13 cellular contexts compared by ENCODE assay signal in the genomic region with DNA sequence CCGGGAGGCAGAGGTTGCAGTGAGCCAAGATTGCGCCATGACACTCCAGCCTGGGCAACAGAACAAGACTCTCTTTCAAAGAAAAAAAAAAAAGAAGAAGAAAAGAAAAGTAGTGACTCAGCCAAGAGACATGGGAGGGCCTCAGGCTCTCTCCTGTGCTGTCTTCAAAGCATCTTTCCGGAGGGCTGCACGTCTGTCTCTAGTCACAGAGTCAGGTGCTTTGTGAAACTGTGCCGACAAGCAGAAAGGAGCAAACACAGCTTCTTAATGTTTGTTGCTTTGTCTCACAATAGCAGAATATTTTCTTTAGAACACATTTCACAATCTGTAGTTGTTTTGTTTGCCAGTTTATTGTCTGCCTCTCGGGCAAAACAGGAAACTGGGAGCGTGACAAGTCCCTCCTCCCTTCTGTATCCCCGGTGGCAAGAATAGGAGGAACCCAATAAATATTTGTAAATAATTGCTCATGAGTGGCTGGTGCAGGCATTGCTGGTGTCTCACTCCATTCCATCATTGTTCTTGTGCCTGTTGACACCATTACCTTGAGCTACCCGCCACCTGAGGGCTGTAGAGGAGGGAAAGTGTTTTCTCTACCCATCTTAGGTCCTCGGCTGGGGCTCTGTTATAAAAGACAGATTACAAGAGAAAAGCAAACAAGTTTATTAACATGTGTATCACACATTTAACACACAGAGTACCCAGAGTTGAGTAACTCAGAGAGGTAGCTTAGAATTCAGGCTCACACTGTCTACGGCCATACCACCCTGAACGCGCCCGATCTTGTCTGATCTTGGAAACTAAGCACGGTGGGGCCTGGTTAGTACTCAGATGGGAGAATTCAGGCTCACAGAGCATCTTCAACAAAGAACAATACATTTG. TPM values are rescaled to one million over a fixed set of nuclear protein-coding genes. Genes with fewer than 3 reads are reported as not detected.
DNase-seq lines count a peak whose midpoint lies in the region; ATAC-seq and FAIRE-seq lines count a peak whose summit lies in the region.
"Had no signal": no experiment of that assay in that cellular context is flagged by ENCODE, and none has a peak within 500 bp of the region (broad histone marks: within the 10 kb centered on the region; RNA-seq: fewer than 3 reads in every experiment).

No MANE protein-coding gene starts in this region.

- peak; percentile 89 to 95 for ATAC-seq in CD4-positive, CD25-positive, alpha-beta regulatory T cell (ENCODE audit: low read depth in 2 of 2)
- peak; percentile 69 for ATAC-seq in activated T-helper 17 cell treated with anti-CD3 and anti-CD28 coated beads, Interleukin-2, amount 50 U/mL, for 72 hours (replicated peaks)
- ATAC-seq in GM19328 (IDR thresholded peaks at IDR 0.05; ENCODE audit: unreplicated experiment) (no peak), GM18867 (IDR thresholded peaks at IDR 0.05; ENCODE audit: unreplicated experiment) (no peak), HG03469 (IDR thresholded peaks at IDR 0.05; ENCODE audit: unreplicated experiment) (no peak)
- ATAC-seq: activated CD8-positive, alpha-beta memory T cell treated with anti-CD3 and anti-CD28 coated beads, Interleukin-2, amount 10 ng/mL, durations not matched to agents 7 days and 5 days had no signal

- peak overlapping the region; percentile 47 for H3K4me3 ChIP-seq in CD4-positive, CD25-positive, alpha-beta regulatory T cell (ENCODE audit: low read depth, low read length)
- H3K4me3 ChIP-seq: lung, upper lobe of left lung had no signal

- H3K4me3 Mint-ChIP-seq in CD4-positive, CD25-positive, alpha-beta regulatory T cell = peak overlapping the region in 3 of 4 donors; percentile 44 to 74 (median 71)
- peak overlapping the region; percentile 47 for H3K4me3 Mint-ChIP-seq in activated T-helper 17 cell treated with anti-CD3 and anti-CD28 coated beads, Interleukin-2, amount 50 U/mL, for 72 hours
- H3K4me3 Mint-ChIP-seq: activated CD8-positive, alpha-beta memory T cell treated with anti-CD3 and anti-CD28 coated beads, Interleukin-2, amount 10 ng/mL, durations not matched to agents 7 days and 5 days had no signal

- H3K36me3 ChIP-seq in CD4-positive, CD25-positive, alpha-beta regulatory T cell (ENCODE audit: control insufficient read depth, insufficient read depth, low read length) = no peaks in the 10 kb centered on the region
- H3K36me3 ChIP-seq: upper lobe of left lung had no signal

- no peaks in the 10 kb centered on the region for H3K27me3 ChIP-seq in CD4-positive, CD25-positive, alpha-beta regulatory T cell (ENCODE audit: control insufficient read depth, insufficient read depth, low read length)
- H3K27me3 ChIP-seq: upper lobe of left lung had no signal

- peaks cover 0 to 26% (median 10%) of the 10 kb centered on the region in 4 donors for H3K4me1 Mint-ChIP-seq in CD4-positive, CD25-positive, alpha-beta regulatory T cell
- H3K4me1 Mint-ChIP-seq in activated T-helper 17 cell treated with anti-CD3 and anti-CD28 coated beads, Interleukin-2, amount 50 U/mL, for 72 hours = no peaks in the 10 kb centered on the region
- H3K4me1 Mint-ChIP-seq: activated CD8-positive, alpha-beta memory T cell treated with anti-CD3 and anti-CD28 coated beads, Interleukin-2, amount 10 ng/mL, durations not matched to agents 7 days and 5 days had no signal

- no peaks in the 10 kb centered on the region for H3K36me3 Mint-ChIP-seq in CD4-positive, CD25-positive, alpha-beta regulatory T cell
- no peaks in the 10 kb centered on the region for H3K36me3 Mint-ChIP-seq in activated T-helper 17 cell treated with anti-CD3 and anti-CD28 coated beads, Interleukin-2, amount 50 U/mL, for 72 hours (ENCODE audit: low read depth)
- H3K36me3 Mint-ChIP-seq: activated CD8-positive, alpha-beta memory T cell treated with anti-CD3 and anti-CD28 coated beads, Interleukin-2, amount 10 ng/mL, durations not matched to agents 7 days and 5 days had no signal

- H3K27me3 Mint-ChIP-seq in CD4-positive, CD25-positive, alpha-beta regulatory T cell = peaks cover 2% of the 10 kb centered on the region
- peaks cover 6% of the 10 kb centered on the region for H3K27me3 Mint-ChIP-seq in activated T-helper 17 cell treated with anti-CD3 and anti-CD28 coated beads, Interleukin-2, amount 50 U/mL, for 72 hours

- H3K9me3 Mint-ChIP-seq in CD4-positive, CD25-positive, alpha-beta regulatory T cell = no peaks in the 10 kb centered on the region
- H3K9me3 Mint-ChIP-seq in activated T-helper 17 cell treated with anti-CD3 and anti-CD28 coated beads, Interleukin-2, amount 50 U/mL, for 72 hours = no peaks in the 10 kb centered on the region

- no peaks in the 10 kb centered on the region for H3K9me3 ChIP-seq in CD4-positive, CD25-positive, alpha-beta regulatory T cell (ENCODE audit: control insufficient read depth in 2 of 2, low read length in 2 of 2)
- H3K9me3 ChIP-seq: upper lobe of left lung had no signal

- peak overlapping the region; percentile 82 to 88 (median 84) for H3K27ac Mint-ChIP-seq in CD4-positive, CD25-positive, alpha-beta regulatory T cell
- H3K27ac Mint-ChIP-seq in activated T-helper 17 cell treated with anti-CD3 and anti-CD28 coated beads, Interleukin-2, amount 50 U/mL, for 72 hours = peak overlapping the region; percentile 72
- H3K27ac Mint-ChIP-seq: activated CD8-positive, alpha-beta memory T cell treated with anti-CD3 and anti-CD28 coated beads, Interleukin-2, amount 10 ng/mL, durations not matched to agents 7 days and 5 days had no signal

- H3K4me1 ChIP-seq in CD4-positive, CD25-positive, alpha-beta regulatory T cell (ENCODE audit: control insufficient read depth, insufficient read depth, low read length, poor library complexity, severe bottlenecking) = peaks cover 19% of the 10 kb centered on the region

- peak overlapping the region; percentile 23 for H3K27ac ChIP-seq in CD4-positive, CD25-positive, alpha-beta regulatory T cell (ENCODE audit: insufficient read depth, low read length, poor library complexity, severe bottlenecking)

- peak; percentile 57 for FAIRE-seq in HTR-8/SVneo (lab: Jason Lieb, UNC)

- peak in 2 of 3 donors; percentile 19 to 64 for DNase-seq in CD4-positive, CD25-positive, alpha-beta regulatory T cell
- DNase-seq in HTR-8/SVneo (ENCODE audit: insufficient read length, low spot score) = peak; percentile 46
- DNase-seq in medulla oblongata (ENCODE audit: extremely low spot score) = peak; percentile 38
- DNase-seq in NCI-H524 treated with DMSO at 0.1 percent for 48 hours (lab: John Stamatoyannopoulos, UW) = no peak
- DNase-seq: activated CD8-positive, alpha-beta memory T cell treated with anti-CD3 and anti-CD28 coated beads, Interleukin-2, amount 10 ng/mL, durations not matched to agents 7 days and 5 days; NCI-H748 treated with DMSO at 0.1 percent for 48 hours; stimulated activated CD4-positive, alpha-beta T cell treated with anti-CD3 and anti-CD28 coated beads, Interleukin-15, amount 100 ng/mL, for 24 hours; upper lobe of left lung had no signal

RNA-seq across cellular contexts. Expression of a gene that starts 5.5 kb away (rescaled TPM):
- total RNA-seq in CD4-positive, CD25-positive, alpha-beta regulatory T cell = not detected
- not detected for polyA plus RNA-seq in CD4-positive, CD25-positive, alpha-beta regulatory T cell
- total RNA-seq in activated T-helper 17 cell treated with anti-CD3 and anti-CD28 coated beads, Interleukin-2, amount 50 U/mL, for 72 hours = not detected
- total RNA-seq: activated CD8-positive, alpha-beta memory T cell treated with anti-CD3 and anti-CD28 coated beads, Interleukin-2, amount 10 ng/mL, durations not matched to agents 7 days and 5 days; lung; upper lobe of left lung had no signal
- polyA plus RNA-seq: lung had no signal

RNA-seq across cellular contexts. Expression of a gene that starts 16.8 kb away (rescaled TPM):
- 2.1 TPM for total RNA-seq in CD4-positive, CD25-positive, alpha-beta regulatory T cell
- under 1 TPM; 0.35 to 0.62 (median 0.49) TPM for polyA plus RNA-seq in CD4-positive, CD25-positive, alpha-beta regulatory T cell
- under 1 TPM; 0.13 to 0.15 TPM for total RNA-seq in activated T-helper 17 cell treated with anti-CD3 and anti-CD28 coated beads, Interleukin-2, amount 50 U/mL, for 72 hours

RNA-seq across cellular contexts. Expression of a gene that starts 29.0 kb away (rescaled TPM):
- total RNA-seq in CD4-positive, CD25-positive, alpha-beta regulatory T cell = 2,625 TPM
- polyA plus RNA-seq in CD4-positive, CD25-positive, alpha-beta regulatory T cell = 1,000 to 10,000 TPM; 1,357 to 1,617 (median 1,453) TPM
- 100 to 1,000 TPM; 925 to 935 TPM for total RNA-seq in activated T-helper 17 cell treated with anti-CD3 and anti-CD28 coated beads, Interleukin-2, amount 50 U/mL, for 72 hours

Comparison
In these comparisons a context has a peak if more than half of its experiments do, and no peak if none do; other contexts are left out.
1. ATAC-seq: peak in CD4-positive, CD25-positive, alpha-beta regulatory T cell (2 of 2) and activated T-helper 17 cell treated with anti-CD3 and anti-CD28 coated beads, Interleukin-2, amount 50 U/mL, for 72 hours (single experiment); none in GM19328 (single experiment), GM18867 (single experiment) and HG03469 (single experiment).